In the genomic region with DNA sequence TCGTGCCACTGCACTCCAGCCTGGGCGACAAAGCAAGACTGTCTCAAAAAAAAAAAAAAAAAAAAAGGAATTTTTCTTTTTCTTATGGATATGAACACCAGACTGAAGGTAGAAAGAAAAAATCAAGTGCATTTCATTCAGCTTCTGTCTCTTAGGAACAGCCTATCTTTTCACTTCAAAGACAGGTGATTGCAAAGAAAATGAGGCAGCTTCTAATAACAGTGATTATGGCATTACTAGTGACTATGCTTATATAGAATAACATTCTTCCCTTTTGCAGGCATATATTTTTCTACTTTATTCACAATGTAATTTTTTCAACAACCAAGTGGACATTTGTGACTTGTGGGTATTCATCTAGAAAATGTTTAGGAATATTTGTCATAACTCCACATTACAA, we compare ENCODE assay signal across 5 cellular contexts.
"Had no signal": no experiment of that assay in that cellular context is flagged by ENCODE, and none has a peak within 500 bp of the region (broad histone marks: within the 10 kb centered on the region; RNA-seq: fewer than 3 reads in every experiment).

No MANE protein-coding gene starts in this region.

- DNase-seq: H9, HCEC 1CT, IMR-90 had no signal

- H3K4me3 Mint-ChIP-seq: GM23338, H9 had no signal

- H3K4me3 ChIP-seq: GM23338, K562 had no signal

- H3K4me2 ChIP-seq: GM23338 had no signal

- H2AFZ ChIP-seq: GM23338 had no signal

- H3K27ac Mint-ChIP-seq: GM23338, H9 had no signal
